ENCODE assay signal across 28 cellular contexts in the genomic region with DNA sequence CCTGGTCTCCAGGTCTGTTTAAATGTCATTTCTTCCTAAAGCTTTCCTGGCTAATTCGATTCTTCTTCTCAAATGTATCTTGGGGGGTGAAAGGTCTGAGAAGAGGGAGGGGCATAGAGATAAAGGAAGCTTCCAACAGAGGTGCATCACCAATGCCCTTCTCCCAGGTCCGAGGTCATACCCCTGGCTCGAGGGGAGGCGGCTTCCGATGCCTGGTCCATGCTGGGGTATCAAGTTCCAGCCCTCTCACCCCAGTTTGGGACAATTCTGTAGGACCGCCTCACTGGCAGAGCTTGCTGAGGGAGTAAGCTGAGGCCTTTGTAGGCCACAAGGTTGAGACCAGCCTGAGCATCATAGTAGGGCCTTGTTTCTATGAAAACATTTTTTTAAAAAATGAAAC. TPM values are rescaled to one million over a fixed set of nuclear protein-coding genes. Genes with fewer than 3 reads are reported as not detected.
DNase-seq lines count a peak whose midpoint lies in the region; ATAC-seq, FAIRE-seq and TF ChIP-seq lines count a peak whose summit lies in the region.
"Had no signal": no experiment of that assay in that cellular context is flagged by ENCODE, and none has a peak within 500 bp of the region (broad histone marks: within the 10 kb centered on the region; RNA-seq: fewer than 3 reads in every experiment).

No MANE protein-coding gene starts in this region.

- peaks cover 62% of the 10 kb centered on the region for H3K4me1 ChIP-seq in KMS-11 (ENCODE audit: low read depth, poor library complexity, severe bottlenecking)
- H3K4me1 ChIP-seq in K562 (replicated peaks in 1 of 2; ENCODE audit: control insufficient read depth in 2 of 2, insufficient read depth in 2 of 2, low read length in 2 of 2): peaks cover 16 to 26% of the 10 kb centered on the region in 2 experiments
- H3K4me1 ChIP-seq: lower lobe of right lung had no signal

- in situ Hi-C loops in K562 (cut with MboI): no loop called here

- H3K4me1 Mint-ChIP-seq in stimulated activated naive CD8-positive, alpha-beta T cell treated with anti-CD3 and anti-CD28 coated beads, Interleukin-15, amount 100 ng/mL, for 72 hours: peaks cover 29% of the 10 kb centered on the region

- H3K4me2 ChIP-seq in KMS-11 (peak overlapping the region; percentile 76), K562 (ENCODE audit: insufficient read depth, low read length) (no peak overlapping the region)

- intact Hi-C loops in K562 (cut with micrococcal nuclease): no loop called here

- TF ChIP-seq CTCF in KMS-11 (conservative IDR thresholded peaks at IDR 0.05; ENCODE audit: low read depth, low read length): no peak
- TF ChIP-seq CTCF in K562 (IDR thresholded peaks at IDR 0.05 in 2 of 3, conservative IDR thresholded peaks at IDR 0.05 in 1 of 3; ENCODE audit: insufficient read depth in 2 of 3, low read depth in 1 of 3, low read length in 3 of 3): no peak

- no peak for ATAC-seq in stimulated activated naive CD8-positive, alpha-beta T cell treated with anti-CD3 and anti-CD28 coated beads, Interleukin-15, amount 100 ng/mL, for 72 hours
- no peak for ATAC-seq in stimulated activated naive CD8-positive, alpha-beta T cell treated with anti-CD3 and anti-CD28 coated beads, Interleukin-15, Interleukin-2, amounts not matched to agents 100 U/mL and 50 U/mL, for 24 hours
- ATAC-seq in K562: no peak
- ATAC-seq: heart right ventricle had no signal

- H3K9me1 ChIP-seq in K562 (ENCODE audit: control insufficient read depth, insufficient read depth, low read length): no peaks in the 10 kb centered on the region

- POLR2A ChIA-PET in K562 (lab: Yijun Ruan, JAX): interaction anchor here (1.4 to 4.4 kb wide), 2 partner anchors 10 to 13 kb away, joined by 3 to 16 read pairs; a partner anchor contains a TSS

- TF ChIP-seq POLR2A in K562 (conservative IDR thresholded peaks at IDR 0.05): no peak

- no peaks in the 10 kb centered on the region for H3K9me3 ChIP-seq in K562 (replicated peaks; ENCODE audit: control insufficient read depth, insufficient read depth, low read depth, low read length)
- H3K9me3 ChIP-seq: esophagus muscularis mucosa, heart right ventricle, lower lobe of right lung, mucosa of descending colon, pancreas had no signal

- no peak overlapping the region for H2AFZ ChIP-seq in KMS-11 (ENCODE audit: low read depth)
- 0 out of 2 replicates have a peak overlapping the region, but pooled peaks have one; percentile 80 for H2AFZ ChIP-seq in K562 (ENCODE audit: low read depth, low read length)

- H3K4me3 Mint-ChIP-seq in stimulated activated naive CD8-positive, alpha-beta T cell treated with anti-CD3 and anti-CD28 coated beads, Interleukin-15, amount 100 ng/mL, for 72 hours: peak overlapping the region in 1 of 2 donors; percentile 70
- H3K4me3 Mint-ChIP-seq: CD4-positive, alpha-beta memory T cell; nephron progenitor cell had no signal

- no peak overlapping the region for H3K4me3 ChIP-seq in KMS-11 (IDR thresholded peaks at IDR 0.05; ENCODE audit: insufficient read depth, low read depth, low read length)
- H3K4me3 ChIP-seq in K562: no peak overlapping the region
- H3K4me3 ChIP-seq: coronary artery, esophagus muscularis mucosa, heart right ventricle, lower lobe of right lung, mucosa of descending colon, pancreas had no signal

- TF ChIP-seq RAD21 in K562 (CRISPR knock-in tag; conservative IDR thresholded peaks at IDR 0.05 in 1 of 2, IDR thresholded peaks at IDR 0.05 in 1 of 2): no peak

- no peak for FAIRE-seq in K562 (lab: Jason Lieb, UNC)
- FAIRE-seq: astrocyte, H54, pancreas had no signal

- peak overlapping the region; percentile 92 for H3K27ac Mint-ChIP-seq in stimulated activated naive CD8-positive, alpha-beta T cell treated with anti-CD3 and anti-CD28 coated beads, Interleukin-15, amount 100 ng/mL, for 72 hours

- H3K36me3 ChIP-seq in KMS-11 (ENCODE audit: insufficient read depth) (no peaks in the 10 kb centered on the region), K562 (ENCODE audit: control insufficient read depth, insufficient read depth, low read length) (no peaks in the 10 kb centered on the region)
- H3K36me3 ChIP-seq: esophagus muscularis mucosa, heart right ventricle, lower lobe of right lung, pancreas had no signal

- H3K9ac ChIP-seq in KMS-11: no peak overlapping the region
- H3K9ac ChIP-seq in K562 (ENCODE audit: insufficient read depth in 1 of 2, low read depth in 2 of 2, low read length in 2 of 2): no peak overlapping the region

- no peaks in the 10 kb centered on the region for H3K27me3 Mint-ChIP-seq in stimulated activated naive CD8-positive, alpha-beta T cell treated with anti-CD3 and anti-CD28 coated beads, Interleukin-15, amount 100 ng/mL, for 72 hours
- H3K27me3 Mint-ChIP-seq: CD4-positive, alpha-beta memory T cell had no signal

- H3K79me2 ChIP-seq in KMS-11 (ENCODE audit: insufficient read depth, low read depth) (no peaks in the 10 kb centered on the region), K562 (ENCODE audit: control insufficient read depth, insufficient read depth, low read length) (no peaks in the 10 kb centered on the region)

- H3K27me3 ChIP-seq in KMS-11 (ENCODE audit: insufficient read depth, low read depth): no peaks in the 10 kb centered on the region
- no peaks in the 10 kb centered on the region for H3K27me3 ChIP-seq in K562 (ENCODE audit: control insufficient read depth in 2 of 2, insufficient read depth in 2 of 2, low read length in 2 of 2)
- H3K27me3 ChIP-seq: esophagus muscularis mucosa, heart right ventricle, pancreas had no signal

- peak overlapping the region; percentile 89; the same call in 1 of the 2 replicates for H3K27ac ChIP-seq in KMS-11
- H3K27ac ChIP-seq in K562 (ENCODE audit: extremely low read depth, low read depth, low read length): no peak overlapping the region
- H3K27ac ChIP-seq: coronary artery, esophagus muscularis mucosa, heart right ventricle had no signal

- H3K9me3 Mint-ChIP-seq in stimulated activated naive CD8-positive, alpha-beta T cell treated with anti-CD3 and anti-CD28 coated beads, Interleukin-15, amount 100 ng/mL, for 72 hours: no peaks in the 10 kb centered on the region
- H3K9me3 Mint-ChIP-seq: activated naive CD8-positive, alpha-beta T cell treated with anti-CD3 and anti-CD28 coated beads, Interleukin-2, amount 10 ng/mL, durations not matched to agents 7 days and 5 days; nephron progenitor cell had no signal

- no peak for TF ChIP-seq EP300 in K562 (IDR thresholded peaks at IDR 0.05; ENCODE audit: low read length)

- CTCF ChIA-PET in K562 (lab: Yijun Ruan, JAX; ENCODE audit: low intra/inter-chr PET ratio): no interaction called here

- H4K20me1 ChIP-seq in KMS-11 (ENCODE audit: insufficient read depth): no peaks in the 10 kb centered on the region
- H4K20me1 ChIP-seq in K562 (replicated peaks; ENCODE audit: control insufficient read depth, insufficient read depth, low read length): no peaks in the 10 kb centered on the region

- DNase-seq in stimulated activated naive CD8-positive, alpha-beta T cell treated with anti-CD3 and anti-CD28 coated beads, Interleukin-15, amount 100 ng/mL, for 72 hours: no peak
- no peak for DNase-seq in stimulated activated naive CD8-positive, alpha-beta T cell treated with anti-CD3 and anti-CD28 coated beads, Interleukin-15, Interleukin-2, amounts not matched to agents 100 U/mL and 50 U/mL, for 24 hours
- DNase-seq in K562 (ENCODE audit: extremely low read depth in 1 of 4, low spot score in 3 of 4): no peak
- DNase-seq in DMS53 treated with DMSO at 0.1 percent for 48 hours (lab: John Stamatoyannopoulos, UW; ENCODE audit: unreplicated experiment): no peak
- DNase-seq in A172 (ENCODE audit: low spot score): no peak
- no peak for DNase-seq in inferior parietal cortex (ENCODE audit: extremely low spot score)
- DNase-seq: activated gamma-delta T cell; activated naive CD8-positive, alpha-beta T cell treated with anti-CD3 and anti-CD28 coated beads, Interleukin-2, amount 10 ng/mL, durations not matched to agents 7 days and 5 days; CD4-positive, alpha-beta memory T cell; DMS 273 treated with DMSO at 0.1 percent for 48 hours; foreskin melanocyte; heart right ventricle; lower lobe of right lung; mucosa of descending colon; NCI-H1092; NCI-H187 treated with DMSO at 0.1 percent for 48 hours; NCI-H226; nephron progenitor cell; pancreas; retina; RPMI8226; stimulated activated CD4-positive, alpha-beta T cell treated with anti-CD3 and anti-CD28 coated beads, Interleukin-2, amount 100 ng/mL, for 24 hours had no signal

- BruUV-seq in K562 (replicated peaks; lab: Mats Ljungman, UMichigan): no TSS peak

- 85% methylated on average over 5 of the region's 6 CpGs for WGBS in K562 (ENCODE audit: insufficient coverage, low coverage, missing lambda C conversion rate)

RNA-seq across cellular contexts. Expression of a gene that starts 10.3 kb away (rescaled TPM):
- total RNA-seq in K562 (2011; cell fraction: chromatin; rRNA removed; ENCODE audit: low replicate concordance): 16.8 and 17.6 TPM in 2 replicates
- 6.5 and 8.6 TPM in 2 replicates for total RNA-seq in K562 (2011; cell fraction: nucleolus; rRNA removed)
- total RNA-seq in K562 (2011; cell fraction: nucleoplasm; rRNA removed): 16.4 and 23.5 TPM in 2 replicates
- total RNA-seq in K562 (2014; rRNA removed) (41.3 and 44.9 TPM in 2 replicates), K562 (2014; rRNA removed; fragmentation: Illumina TruSeq; extraction: Trizol) (102 and 119 TPM in 2 replicates), K562 (2015; rRNA removed; fragmentation: Illumina TruSeq; extraction: Trizol) (91.8 and 104 TPM in 2 replicates), K562 (2021) (61.2 and 74.2 TPM in 2 replicates)
- polyA plus RNA-seq in K562 (2011; rRNA removed) (117 and 119 TPM in 2 replicates), K562 (2014; fragmentation: Illumina TruSeq; extraction: Trizol) (93.3 and 113 TPM in 2 replicates), K562 (2014; fragmentation: Nextera tagmentation; extraction: Ambion mirVana) (100 to 1,000 TPM; 107 to 150 TPM), K562 (2014; rRNA removed) (66.4 and 70.1 TPM in 2 replicates)
- polyA plus RNA-seq in K562 (2011; cell fraction: cytosol; rRNA removed): 15.8 and 39.6 TPM in 2 replicates
- polyA plus RNA-seq in K562 (2011; cell fraction: nucleus; rRNA removed): 12.5 and 15.1 TPM in 2 replicates
- polyA plus RNA-seq in K562 (2012): 63.4 and 74.9 TPM in 2 replicates
- 62.0 and 96.6 TPM in 2 replicates for polyA minus RNA-seq in K562 (2011; rRNA and poly(A)+ RNA removed)
- polyA minus RNA-seq in K562 (2011; cell fraction: cytosol; rRNA and poly(A)+ RNA removed): 27.4 and 29.0 TPM in 2 replicates
- 5.4 and 10.9 TPM in 2 replicates for polyA minus RNA-seq in K562 (2011; cell fraction: nucleus; rRNA and poly(A)+ RNA removed)
- 130 and 138 TPM in 2 replicates for total RNA-seq in A172 (2014; rRNA removed; shearing (Covaris generic))

RNA-seq across cellular contexts. Expression of a gene that starts 41.8 kb away (rescaled TPM):
- total RNA-seq in K562 (2011; cell fraction: chromatin; rRNA removed; ENCODE audit: low replicate concordance): not detected in 2 replicates
- total RNA-seq in K562 (2011; cell fraction: nucleolus; rRNA removed): not detected in 2 replicates
- total RNA-seq in K562 (2011; cell fraction: nucleoplasm; rRNA removed): 0.15 TPM in 1 of 2 replicates, not detected in the other
- total RNA-seq in K562 (2014; rRNA removed): 0.05 TPM in 1 of 2 replicates, not detected in the other
- total RNA-seq in K562 (2014; rRNA removed; fragmentation: Illumina TruSeq; extraction: Trizol): not detected in 2 replicates
- total RNA-seq in K562 (2015; rRNA removed; fragmentation: Illumina TruSeq; extraction: Trizol): not detected in 2 replicates
- total RNA-seq in K562 (2021): 0.47 and 0.78 TPM in 2 replicates
- polyA plus RNA-seq in K562 (2011; rRNA removed): not detected in 2 replicates
- polyA plus RNA-seq in K562 (2011; cell fraction: cytosol; rRNA removed): not detected in 2 replicates
- polyA plus RNA-seq in K562 (2011; cell fraction: nucleus; rRNA removed): not detected in 2 replicates
- polyA plus RNA-seq in K562 (2012): 0.21 and 0.22 TPM in 2 replicates
- 0.03 TPM in 1 of 2 replicates, not detected in the other for polyA plus RNA-seq in K562 (2014; fragmentation: Illumina TruSeq; extraction: Trizol)
- under 1 TPM; 0.07 to 0.10 TPM for polyA plus RNA-seq in K562 (2014; fragmentation: Nextera tagmentation; extraction: Ambion mirVana)
- 0.04 TPM in 1 of 2 replicates, not detected in the other for polyA plus RNA-seq in K562 (2014; rRNA removed)
- not detected in 2 replicates for polyA minus RNA-seq in K562 (2011; rRNA and poly(A)+ RNA removed)
- not detected in 2 replicates for polyA minus RNA-seq in K562 (2011; cell fraction: cytosol; rRNA and poly(A)+ RNA removed)
- polyA minus RNA-seq in K562 (2011; cell fraction: nucleus; rRNA and poly(A)+ RNA removed): 0.11 TPM in 1 of 2 replicates, not detected in the other
- total RNA-seq in A172 (2014; rRNA removed; shearing (Covaris generic)): not detected in 2 replicates
- total RNA-seq: activated naive CD8-positive, alpha-beta T cell treated with anti-CD3 and anti-CD28 coated beads, Interleukin-2, amount 10 ng/mL, durations not matched to agents 7 days and 5 days; T-helper 2 cell treated with Interferon-gamma antibody and Interleukin-4, amounts not matched to agents 100 ng/mL and 5 ng/mL, for 36 hours had no signal

RNA-seq across cellular contexts. Expression of a gene that starts 50.8 kb away (rescaled TPM):
- 141 and 264 TPM in 2 replicates for total RNA-seq in K562 (2011; cell fraction: chromatin; rRNA removed; ENCODE audit: low replicate concordance)
- total RNA-seq in K562 (2011; cell fraction: nucleolus; rRNA removed): 136 and 143 TPM in 2 replicates
- 122 and 132 TPM in 2 replicates for total RNA-seq in K562 (2011; cell fraction: nucleoplasm; rRNA removed)
- total RNA-seq in K562 (2014; rRNA removed) (12.5 and 15.7 TPM in 2 replicates), K562 (2014; rRNA removed; fragmentation: Illumina TruSeq; extraction: Trizol) (9.5 and 10.0 TPM in 2 replicates), K562 (2015; rRNA removed; fragmentation: Illumina TruSeq; extraction: Trizol) (7.4 and 8.8 TPM in 2 replicates), K562 (2021) (39.9 and 41.6 TPM in 2 replicates)
- polyA plus RNA-seq in K562 (2011; rRNA removed) (9.9 and 13.8 TPM in 2 replicates), K562 (2014; fragmentation: Illumina TruSeq; extraction: Trizol) (27.2 and 27.9 TPM in 2 replicates), K562 (2014; fragmentation: Nextera tagmentation; extraction: Ambion mirVana) (1 to 10 TPM; 3.9 to 4.4 TPM), K562 (2014; rRNA removed) (14.2 and 15.6 TPM in 2 replicates)
- polyA plus RNA-seq in K562 (2011; cell fraction: cytosol; rRNA removed): 13.3 and 15.4 TPM in 2 replicates
- polyA plus RNA-seq in K562 (2011; cell fraction: nucleus; rRNA removed): 35.3 and 52.6 TPM in 2 replicates
- polyA plus RNA-seq in K562 (2012): 32.3 and 37.8 TPM in 2 replicates
- polyA minus RNA-seq in K562 (2011; rRNA and poly(A)+ RNA removed): 35.0 and 39.8 TPM in 2 replicates
- polyA minus RNA-seq in K562 (2011; cell fraction: cytosol; rRNA and poly(A)+ RNA removed): 36.8 and 44.5 TPM in 2 replicates
- 28.7 and 39.2 TPM in 2 replicates for polyA minus RNA-seq in K562 (2011; cell fraction: nucleus; rRNA and poly(A)+ RNA removed)
- total RNA-seq in A172 (2014; rRNA removed; shearing (Covaris generic)): 14.6 and 15.5 TPM in 2 replicates
